8 cellular contexts compared by ENCODE assay signal in the genomic region with DNA sequence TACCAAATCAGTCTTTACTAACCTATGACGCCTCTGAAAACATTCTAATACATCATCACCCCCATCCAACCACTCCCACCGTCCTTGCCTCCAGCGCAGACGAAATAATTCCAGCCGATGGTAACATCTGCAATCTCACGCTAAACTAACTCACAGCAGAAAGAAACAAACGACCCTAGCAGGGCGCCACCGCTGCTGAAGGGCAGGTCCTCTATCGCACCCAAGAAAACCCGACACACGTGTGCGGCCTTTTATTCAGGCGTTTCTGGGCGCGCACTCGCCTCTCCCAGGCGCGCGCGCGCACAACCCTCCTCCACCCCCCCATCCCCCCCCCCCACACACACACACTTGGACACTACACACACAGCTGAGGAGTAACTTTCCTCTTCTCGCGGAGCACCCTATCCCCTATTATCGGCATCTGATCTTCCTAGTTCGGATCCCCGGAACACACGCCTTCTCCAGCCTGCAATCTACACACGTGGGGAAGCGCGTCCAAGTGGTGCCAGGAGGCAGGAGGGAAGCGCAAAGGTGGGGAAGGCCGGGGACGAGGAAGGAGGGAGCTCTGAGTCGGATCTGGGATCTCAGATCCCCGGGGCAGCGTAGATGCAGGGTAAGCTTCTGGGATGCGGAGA. TPM values are rescaled to one million over a fixed set of nuclear protein-coding genes. Genes with fewer than 3 reads are reported as not detected.
DNase-seq lines count a peak whose midpoint lies in the region; ATAC-seq lines count a peak whose summit lies in the region.

No MANE protein-coding gene starts in this region.

- no peaks in the 10 kb centered on the region for H3K27me3 Mint-ChIP-seq in central memory CD8-positive, alpha-beta T cell

- H3K27ac Mint-ChIP-seq in central memory CD8-positive, alpha-beta T cell (ENCODE audit: low read depth), result peak overlapping the region; percentile 52

- DNase-seq in GF-D8 (lab: John Stamatoyannopoulos, UW) (peak; percentile 43), LHCN-M2 (ENCODE audit: low read depth) (peak; percentile 31), SW480 (ENCODE audit: low spot score) (peak; percentile 63), kidney glomerular epithelial cell (lab: John Stamatoyannopoulos, UW) (peak; percentile 50)
- DNase-seq in central memory CD8-positive, alpha-beta T cell (ENCODE audit: low spot score in 2 of 2), result no peak
- DNase-seq in stimulated activated CD4-positive, alpha-beta T cell treated with anti-CD3 and anti-CD28 coated beads, Interleukin-2, amount 100 ng/mL, for 24 hours, result peak; percentile 34 to 53

- peak overlapping the region; percentile 89 for H3K4me3 Mint-ChIP-seq in central memory CD8-positive, alpha-beta T cell

- no peaks in the 10 kb centered on the region for H3K9me3 Mint-ChIP-seq in central memory CD8-positive, alpha-beta T cell

- ATAC-seq in central memory CD8-positive, alpha-beta T cell (replicated peaks; ENCODE audit: extremely low read depth, poor library complexity, severe bottlenecking), result peak; percentile 12
- ATAC-seq in HG03432 (IDR thresholded peaks at IDR 0.05; ENCODE audit: unreplicated experiment) (no peak), HG02852 (IDR thresholded peaks at IDR 0.05; ENCODE audit: unreplicated experiment) (no peak)

- H3K36me3 Mint-ChIP-seq in central memory CD8-positive, alpha-beta T cell (ENCODE audit: insufficient read depth), result no peaks in the 10 kb centered on the region

- peaks cover 49% of the 10 kb centered on the region for H3K4me1 Mint-ChIP-seq in central memory CD8-positive, alpha-beta T cell

RNA-seq across cellular contexts. Expression of a gene that starts 1.4 kb away (rescaled TPM):
- 2.7 and 3.1 TPM in 2 replicates for total RNA-seq in LHCN-M2 (2014; rRNA removed)
- polyA plus RNA-seq in LHCN-M2 (2012), result 1.1 TPM

Comparison
In these comparisons a context has a peak if more than half of its experiments do, and no peak if none do; other contexts are left out.
1. DNase-seq: peak in GF-D8 (single experiment), LHCN-M2 (single experiment), SW480 (single experiment), kidney glomerular epithelial cell (single experiment) and stimulated activated CD4-positive, alpha-beta T cell treated with anti-CD3 and anti-CD28 coated beads, Interleukin-2, amount 100 ng/mL, for 24 hours (2 of 2); none in central memory CD8-positive, alpha-beta T cell (0 of 2).